In genomic region chr5:74765929-74766328, GRCh38 we compare ENCODE assay signal across 8 cellular contexts. TPM values are rescaled to one million over a fixed set of nuclear protein-coding genes. Genes with fewer than 3 reads are reported as not detected.
DNase-seq lines count a peak whose midpoint lies in the region; ATAC-seq and TF ChIP-seq lines count a peak whose summit lies in the region.

No MANE protein-coding gene starts in this region.

- H4K91ac ChIP-seq in trophoblast cell (ENCODE audit: low read depth, low read length) = peak overlapping the region; percentile 21

- peak overlapping the region; percentile 44 for H4K12ac ChIP-seq in trophoblast cell (ENCODE audit: low read depth, low read length)

- H3K9me2 ChIP-seq in DOHH2 (replicated peaks; ENCODE audit: control insufficient read depth, low read length) (no peaks in the 10 kb centered on the region), PC-9 (ENCODE audit: insufficient read depth) (no peaks in the 10 kb centered on the region)

- H3K27ac ChIP-seq in DOHH2 (ENCODE audit: low read depth, low read length) = no peak overlapping the region
- no peak overlapping the region for H3K27ac ChIP-seq in PC-9
- H3K27ac ChIP-seq in esophagus muscularis mucosa (replicated peaks in 1 of 4) = peak overlapping the region; percentile 77 to 87 (median 86)
- no peak overlapping the region for H3K27ac ChIP-seq in trophoblast cell (ENCODE audit: low read depth, low read length)

- peak overlapping the region; percentile 59 for H3K18ac ChIP-seq in trophoblast cell (ENCODE audit: low read length)

- intact Hi-C loops in PC-9 (cut with micrococcal nuclease; ENCODE audit: unreplicated experiment) (loop anchor here (2.0 to 10.0 kb wide), 4 partner anchors 99 to 499 kb away; partner anchors contain the start of genes FAM169A and GCNT4), esophagus muscularis mucosa (cut with DNase I) (loop anchor here (5.0 kb wide), 2 partner anchors 151 to 286 kb away; partner anchors contain the start of gene GCNT4)

- ATAC-seq in HG02973 (IDR thresholded peaks at IDR 0.05; ENCODE audit: unreplicated experiment) = no peak

- H3F3A ChIP-seq in DOHH2 (ENCODE audit: control insufficient read depth, insufficient read depth) = no peaks in the 10 kb centered on the region
- H3F3A ChIP-seq in PC-9 (ENCODE audit: insufficient read depth, low read depth) = peaks cover 19% of the 10 kb centered on the region

- no peak overlapping the region for H2BK5ac ChIP-seq in trophoblast cell (ENCODE audit: low read depth, low read length, poor library complexity)

- POLR2A ChIA-PET in PC-9 (lab: Charles Lee; ENCODE audit: unreplicated experiment) = no interaction called here

- no peak overlapping the region for H3K14ac ChIP-seq in trophoblast cell (ENCODE audit: low read length)

- BruUV-seq in PC-9 (replicated peaks; lab: Mats Ljungman, UMichigan) = no TSS peak

- peak overlapping the region; percentile 93 for H2AK5ac ChIP-seq in trophoblast cell (ENCODE audit: low read length)

- CTCF ChIA-PET in PC-9 (lab: Charles Lee) = no interaction called here

- peaks cover 6% of the 10 kb centered on the region for H3K79me1 ChIP-seq in trophoblast cell (ENCODE audit: low read length)

- H3K36me3 ChIP-seq in DOHH2 (ENCODE audit: control insufficient read depth, low read length) (peaks cover 76% of the 10 kb centered on the region), PC-9 (ENCODE audit: low read depth) (peaks cover 24% of the 10 kb centered on the region), esophagus muscularis mucosa (peaks cover 5 to 45% (median 29%) of the 10 kb centered on the region in 4 donors), trophoblast cell (ENCODE audit: control insufficient read depth in 1 of 2, insufficient read depth in 2 of 2, low read length in 2 of 2) (peaks cover 4 to 8% of the 10 kb centered on the region in 2 experiments)

- peaks cover 11% of the 10 kb centered on the region for H4K20me1 ChIP-seq in DOHH2 (ENCODE audit: control insufficient read depth, insufficient read depth, low read depth, low read length)
- no peaks in the 10 kb centered on the region for H4K20me1 ChIP-seq in PC-9 (ENCODE audit: insufficient read depth)

- H3K9ac ChIP-seq in trophoblast cell (ENCODE audit: low read length) = no peak overlapping the region

- no peaks in the 10 kb centered on the region for H3K27me3 ChIP-seq in DOHH2 (ENCODE audit: control insufficient read depth, low read length)
- no peaks in the 10 kb centered on the region for H3K27me3 ChIP-seq in PC-9 (ENCODE audit: insufficient read depth, low read depth)
- H3K27me3 ChIP-seq in esophagus muscularis mucosa = no peaks in the 10 kb centered on the region
- H3K27me3 ChIP-seq in trophoblast cell (ENCODE audit: insufficient read depth, low read length) = no peaks in the 10 kb centered on the region

- no peak overlapping the region for H2BK12ac ChIP-seq in trophoblast cell (ENCODE audit: low read length)

- H3K4me3 ChIP-seq in DOHH2 (ENCODE audit: low read length) = peak overlapping the region; percentile 98
- H3K4me3 ChIP-seq in PC-9 = peak overlapping the region; percentile 83
- peak overlapping the region; percentile 77 to 87 (median 81) for H3K4me3 ChIP-seq in esophagus muscularis mucosa
- H3K4me3 ChIP-seq in trophoblast cell (ENCODE audit: low read depth, low read length) = no peak overlapping the region

- peak overlapping the region; percentile 58 for H3K4me2 ChIP-seq in DOHH2 (ENCODE audit: low read length)
- peak overlapping the region; percentile 83 for H3K4me2 ChIP-seq in PC-9
- peak overlapping the region; percentile 67 for H3K4me2 ChIP-seq in trophoblast cell (ENCODE audit: low read length)

- H3K79me2 ChIP-seq in DOHH2 (ENCODE audit: control insufficient read depth, low read length) = peaks cover 61% of the 10 kb centered on the region
- peaks cover 72% of the 10 kb centered on the region for H3K79me2 ChIP-seq in PC-9 (ENCODE audit: low read depth)
- H3K79me2 ChIP-seq in trophoblast cell (ENCODE audit: control insufficient read depth, insufficient read depth, low read length, poor library complexity) = peaks cover 12% of the 10 kb centered on the region

- peak overlapping the region; percentile 93 for H3K4ac ChIP-seq in trophoblast cell (ENCODE audit: low read depth, low read length)

- H3K4me1 ChIP-seq in DOHH2 (ENCODE audit: control insufficient read depth, low read length) (peaks cover 26% of the 10 kb centered on the region), PC-9 (replicated peaks; ENCODE audit: insufficient read depth) (peaks cover 53% of the 10 kb centered on the region), esophagus muscularis mucosa (peaks cover 24 to 40% (median 33%) of the 10 kb centered on the region in 4 donors), trophoblast cell (ENCODE audit: control insufficient read depth in 1 of 2, insufficient read depth in 2 of 2, low read length in 2 of 2) (peaks cover 5 to 8% of the 10 kb centered on the region in 2 experiments)

- H2BK120ac ChIP-seq in trophoblast cell (ENCODE audit: insufficient read depth, low read length, poor library complexity) = no peak overlapping the region

- TF ChIP-seq CTCF in DOHH2 (IDR thresholded peaks at IDR 0.05; ENCODE audit: low read depth, low read length, poor library complexity, severe bottlenecking) = no peak
- TF ChIP-seq CTCF in PC-9 (conservative IDR thresholded peaks at IDR 0.05) = no peak
- no peak for TF ChIP-seq CTCF in esophagus muscularis mucosa (IDR thresholded peaks at IDR 0.05)

- H4K8ac ChIP-seq in trophoblast cell (ENCODE audit: low read depth, low read length) = peak overlapping the region; percentile 60

- no peaks in the 10 kb centered on the region for H3K9me3 ChIP-seq in DOHH2 (ENCODE audit: control insufficient read depth, insufficient read depth, low read length)
- H3K9me3 ChIP-seq in PC-9 (ENCODE audit: insufficient read depth, low read depth) = no peaks in the 10 kb centered on the region
- no peaks in the 10 kb centered on the region for H3K9me3 ChIP-seq in esophagus muscularis mucosa
- no peaks in the 10 kb centered on the region for H3K9me3 ChIP-seq in trophoblast cell (ENCODE audit: insufficient read depth, low read depth, low read length)

- H2AFZ ChIP-seq in PC-9 (peak overlapping the region; percentile 91), trophoblast cell (ENCODE audit: insufficient read depth, low read length, poor library complexity) (peak overlapping the region; percentile 54)

- DNase-seq in PC-9 (no peak), esophagus muscularis mucosa (ENCODE audit: extremely low spot score) (no peak), trophoblast cell (no peak), HCEC 1CT (no peak), NCI-H2171 treated with DMSO at 0.1 percent for 48 hours (lab: John Stamatoyannopoulos, UW) (no peak)
- no peak for DNase-seq in effector CD8-positive, alpha-beta T cell (lab: John Stamatoyannopoulos, UW)

- H3K23ac ChIP-seq in trophoblast cell (ENCODE audit: low read length) = no peak overlapping the region

- TF ChIP-seq POLR2A in esophagus muscularis mucosa (IDR thresholded peaks at IDR 0.05; ENCODE audit: low read depth) = no peak

- no peak for TF ChIP-seq EP300 in esophagus muscularis mucosa (IDR thresholded peaks at IDR 0.05)

- 68% methylated on average over 27 of the region's 27 CpGs for WGBS in esophagus muscularis mucosa
- no CpG with 5 or more reads among the region's 27 CpGs for WGBS in trophoblast cell (ENCODE audit: extremely low coverage, insufficient coverage, insufficient read length)

RNA-seq across cellular contexts. Expression of gene GFM2, which starts 1.0 kb away (rescaled TPM):
- total RNA-seq in PC-9 (2021) (38.5 and 39.8 TPM in 2 replicates), esophagus muscularis mucosa (10 to 100 TPM; 12.9 to 17.0 (median 14.5) TPM)
- 16.2 TPM in 2 replicates for polyA plus RNA-seq in trophoblast cell (2013)

RNA-seq across cellular contexts. Expression of gene NSA2, which starts 1.1 kb away (rescaled TPM):
- total RNA-seq in PC-9 (2021) = 47.3 and 87.1 TPM in 2 replicates
- 100 to 1,000 TPM in 3 of 4 donors, 10 to 100 TPM in 1; 85.2 to 120 (median 110) TPM for total RNA-seq in esophagus muscularis mucosa
- polyA plus RNA-seq in trophoblast cell (2013) = 74.3 and 78.4 TPM in 2 replicates

Comparison
In these comparisons a context has a peak if more than half of its experiments do, and no peak if none do; other contexts are left out.
1. H3K27ac ChIP-seq: peak in esophagus muscularis mucosa (4 of 4); none in DOHH2 (single experiment), PC-9 (single experiment) and trophoblast cell (single experiment).
2. Peak in every context shown above with its lines, with median percentiles within 50 percentile points of each other: H3K4me2 ChIP-seq.